20 cellular contexts compared by ENCODE assay signal in genomic region chr20:42267793-42268381, GRCh38.
"Had no signal": no experiment of that assay in that cellular context is flagged by ENCODE, and none has a peak within 500 bp of the region (broad histone marks: within the 10 kb centered on the region; RNA-seq: fewer than 3 reads in every experiment).

No MANE protein-coding gene starts in this region.

- DNase-seq: KBM-7; MG63; NCI-H1092; NCI-H1105 treated with DMSO at 0.1 percent for 48 hours; NCI-H1417 treated with DMSO at 0.1 percent for 48 hours; NCI-H146; NCI-H187; NCI-H2029; NCI-H2107; NCI-H2171; NCI-H226; NCI-H446; NCI-H510A; NCI-H524 treated with DMSO at 0.1 percent for 48 hours; NCI-H69; NK-92 treated with Interleukin-12 subunit alpha and Interleukin-12 subunit beta, amount 100 ng/mL, for 24 hours; PC-3; SHP77; SK-N-SH; SW 1271 had no signal
